In the genomic region with DNA sequence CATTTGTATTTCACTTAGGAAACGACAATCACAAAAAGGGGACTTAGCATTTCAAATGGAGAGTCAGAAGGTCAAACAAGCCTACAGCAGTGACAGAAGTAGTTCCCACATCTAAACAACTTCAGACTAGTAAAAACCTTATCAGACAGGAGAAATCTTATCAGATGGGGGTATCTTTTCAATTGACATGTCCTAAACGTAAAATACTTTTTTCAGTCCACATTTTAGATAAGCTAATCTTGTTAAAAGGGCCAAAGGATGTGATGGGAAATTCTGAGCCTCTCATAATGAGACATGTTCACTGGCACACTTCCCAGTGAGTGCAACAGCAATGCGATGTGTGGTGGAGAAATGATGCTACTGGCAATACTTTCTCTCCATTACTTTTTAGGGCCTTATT, we compare ENCODE assay signal across 8 cellular contexts. TPM values are rescaled to one million over a fixed set of nuclear protein-coding genes. Genes with fewer than 3 reads are reported as not detected.
DNase-seq lines count a peak whose midpoint lies in the region; ATAC-seq, FAIRE-seq and TF ChIP-seq lines count a peak whose summit lies in the region.

No MANE protein-coding gene starts in this region.

- peak; percentile 41 for FAIRE-seq in D721Med (lab: Jason Lieb, UNC)

- TF ChIP-seq CTCF in D721Med (IDR thresholded peaks at IDR 0.05; ENCODE audit: insufficient read depth, missing control alignments) (no peak), Loucy (conservative IDR thresholded peaks at IDR 0.05; ENCODE audit: low read length) (no peak), body of pancreas (IDR thresholded peaks at IDR 0.05) (no peak), mesothelial cell of epicardium (IDR thresholded peaks at IDR 0.05; ENCODE audit: unreplicated experiment) (no peak)

- 10 to 24% methylated on average over 3 of the region's 3 CpGs for WGBS in body of pancreas, 2 donors

- H3K36me3 Mint-ChIP-seq in mesothelial cell of epicardium, result no peaks in the 10 kb centered on the region

- no peak overlapping the region for H2AFZ ChIP-seq in Loucy (ENCODE audit: low read length)

- peak overlapping the region; percentile 97 for H3K9ac ChIP-seq in Loucy (ENCODE audit: low read depth, low read length, poor library complexity, severe bottlenecking)

- H3F3A ChIP-seq in Loucy (ENCODE audit: low read depth), result no peaks in the 10 kb centered on the region

- H3K4me3 ChIP-seq in Loucy (ENCODE audit: low read length, poor library complexity, severe bottlenecking), result peak overlapping the region; percentile 86
- H3K4me3 ChIP-seq in body of pancreas, result no peak overlapping the region

- H3K27ac Mint-ChIP-seq in mesothelial cell of epicardium, result peak overlapping the region; percentile 55

- H3K4me1 ChIP-seq in Loucy (ENCODE audit: insufficient read depth, low read length, poor library complexity, severe bottlenecking) (peaks cover 59% of the 10 kb centered on the region), body of pancreas (peaks cover 49% of the 10 kb centered on the region)

- no peak overlapping the region for H3K4me3 Mint-ChIP-seq in mesothelial cell of epicardium

- no peak for TF ChIP-seq POLR2A in body of pancreas (IDR thresholded peaks at IDR 0.05)

- intact Hi-C loops in body of pancreas (cut with DNase I), result no loop called here

- no peak overlapping the region for H3K27ac ChIP-seq in body of pancreas

- H3K9me2 ChIP-seq in Loucy (replicated peaks; ENCODE audit: low read depth, low read length), result no peaks in the 10 kb centered on the region

- H3K27me3 ChIP-seq in Loucy (ENCODE audit: insufficient read depth, low read length, poor library complexity, severe bottlenecking) (peaks cover 4% of the 10 kb centered on the region), body of pancreas (no peaks in the 10 kb centered on the region)

- DNase-seq in D721Med (ENCODE audit: insufficient read length, low spot score), result no peak
- DNase-seq in body of pancreas, result peak in 3 of 4 donors; percentile 42 to 54 (median 45)
- no peak for DNase-seq in mesothelial cell of epicardium (ENCODE audit: low spot score in 2 of 2, unreplicated experiment in 2 of 2)
- DNase-seq in NCI-H510A (lab: John Stamatoyannopoulos, UW), result no peak
- no peak for DNase-seq in retina
- DNase-seq in T1000 (lab: John Stamatoyannopoulos, UW), result no peak

- H3K4me1 Mint-ChIP-seq in mesothelial cell of epicardium, result peaks cover 51% of the 10 kb centered on the region

- H3K9me3 Mint-ChIP-seq in mesothelial cell of epicardium, result no peaks in the 10 kb centered on the region

- H3K9me3 ChIP-seq in Loucy (ENCODE audit: insufficient read depth, low read depth, low read length), result no peaks in the 10 kb centered on the region
- no peaks in the 10 kb centered on the region for H3K9me3 ChIP-seq in body of pancreas

- peak overlapping the region; percentile 84 for H3K4me2 ChIP-seq in Loucy (ENCODE audit: low read depth, low read length, poor library complexity, severe bottlenecking)

- H3K79me2 ChIP-seq in Loucy (ENCODE audit: insufficient read depth, low read length), result peaks cover 77% of the 10 kb centered on the region

- H3K36me3 ChIP-seq in Loucy (ENCODE audit: insufficient read depth, low read length), result no peaks in the 10 kb centered on the region; the same call in 1 of the 2 replicates
- no peaks in the 10 kb centered on the region for H3K36me3 ChIP-seq in body of pancreas (replicated peaks in 1 of 2; ENCODE audit: insufficient read depth in 1 of 2, low read depth in 2 of 2)

- H4K20me1 ChIP-seq in Loucy (ENCODE audit: insufficient read depth, low read length, poor library complexity, severe bottlenecking), result peaks cover 66% of the 10 kb centered on the region

- H3K27me3 Mint-ChIP-seq in mesothelial cell of epicardium (ENCODE audit: low read depth), result no peaks in the 10 kb centered on the region

- ATAC-seq in body of pancreas (no peak), GM18870 (IDR thresholded peaks at IDR 0.05; ENCODE audit: unreplicated experiment) (no peak)

RNA-seq across cellular contexts. Expression of gene MAPK1, which starts 2.4 kb away (rescaled TPM):
- total RNA-seq in body of pancreas (10 to 100 TPM; 25.4 to 44.1 TPM), mesothelial cell of epicardium (90.2 to 92.9 TPM (median 90.4 TPM) in 3 replicates)

Comparison
In these comparisons a context has a peak if more than half of its experiments do, and no peak if none do; other contexts are left out.
1. DNase-seq: peak in body of pancreas (3 of 4); none in D721Med (single experiment), mesothelial cell of epicardium (0 of 2), NCI-H510A (single experiment), retina (single experiment) and T1000 (single experiment).